In the genomic region with DNA sequence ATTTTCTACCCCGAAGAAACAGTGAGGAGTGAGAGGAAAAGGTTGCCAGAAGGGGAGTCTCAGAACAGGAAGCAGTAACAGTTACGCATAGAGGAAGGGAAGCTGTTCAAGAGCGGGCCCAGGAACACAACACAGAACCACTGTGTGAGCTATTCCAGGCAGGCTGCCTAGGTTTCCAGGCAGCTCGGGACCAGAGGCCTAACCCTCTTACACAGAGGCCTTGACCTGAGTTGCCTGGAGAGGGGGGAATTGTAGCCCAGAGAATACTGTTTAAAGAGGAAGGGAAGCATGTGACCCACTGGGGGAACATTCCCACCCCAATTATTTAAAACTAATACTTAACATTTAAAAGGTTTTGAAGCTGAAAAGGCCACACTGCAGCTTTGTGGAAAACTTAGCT, we compare ENCODE assay signal across 16 cellular contexts.
"Had no signal": no experiment of that assay in that cellular context is flagged by ENCODE, and none has a peak within 500 bp of the region (broad histone marks: within the 10 kb centered on the region; RNA-seq: fewer than 3 reads in every experiment).

No MANE protein-coding gene starts in this region.

- DNase-seq: dermis blood vessel endothelial cell; effector CD4-positive, alpha-beta T cell; effector memory CD4-positive, alpha-beta T cell; foreskin keratinocyte; heart right ventricle; hippocampal formation; left cardiac atrium; left lung; left ventricle myocardium superior; lower lobe of right lung; mesendoderm; midbrain; naive thymus-derived CD4-positive, alpha-beta T cell had no signal

- H3K27ac ChIP-seq: coronary artery, esophagus muscularis mucosa, foreskin keratinocyte, gastroesophageal sphincter, heart right ventricle, left lung, lower lobe of right lung had no signal

- H3K4me3 Mint-ChIP-seq: naive thymus-derived CD4-positive, alpha-beta T cell had no signal

- H3K27ac Mint-ChIP-seq: naive thymus-derived CD4-positive, alpha-beta T cell had no signal
